ENCODE assay signal across 17 cellular contexts in genomic region chr4:63814171-63814964, GRCh38.
DNase-seq lines count a peak whose midpoint lies in the region; ATAC-seq, FAIRE-seq and TF ChIP-seq lines count a peak whose summit lies in the region.
"Had no signal": no experiment of that assay in that cellular context is flagged by ENCODE, and none has a peak within 500 bp of the region (broad histone marks: within the 10 kb centered on the region; RNA-seq: fewer than 3 reads in every experiment).

No MANE protein-coding gene starts in this region.

- intact Hi-C loops in kidney (cut with DNase I) (no loop called here), spleen (cut with DNase I; ENCODE audit: low total_unique reads) (no loop called here), aorta (cut with DNase I) (no loop called here)

- peaks cover 10% of the 10 kb centered on the region for H3K9me3 Mint-ChIP-seq in chondrocyte (ENCODE audit: low read depth)
- no peaks in the 10 kb centered on the region for H3K9me3 Mint-ChIP-seq in activated naive CD8-positive, alpha-beta T cell treated with anti-CD3 and anti-CD28 coated beads, Interleukin-2, amount 50 U/mL, for 24 hours

- peak; percentile 41 for ATAC-seq in aorta (ENCODE audit: low FRiP score)
- ATAC-seq in activated naive CD8-positive, alpha-beta T cell treated with anti-CD3 and anti-CD28 coated beads, Interleukin-2, amount 50 U/mL, for 24 hours, result no peak
- ATAC-seq: A549, HCT116 had no signal

- H3K27me3 Mint-ChIP-seq in chondrocyte (ENCODE audit: low read depth), result peaks cover 13% of the 10 kb centered on the region
- H3K27me3 Mint-ChIP-seq in activated naive CD8-positive, alpha-beta T cell treated with anti-CD3 and anti-CD28 coated beads, Interleukin-2, amount 50 U/mL, for 24 hours, result no peaks in the 10 kb centered on the region
- H3K27me3 Mint-ChIP-seq: CD4-positive, alpha-beta memory T cell had no signal

- no peaks in the 10 kb centered on the region for H3K36me3 Mint-ChIP-seq in chondrocyte (ENCODE audit: low read depth)
- no peaks in the 10 kb centered on the region for H3K36me3 Mint-ChIP-seq in activated naive CD8-positive, alpha-beta T cell treated with anti-CD3 and anti-CD28 coated beads, Interleukin-2, amount 50 U/mL, for 24 hours (ENCODE audit: low read depth)
- H3K36me3 Mint-ChIP-seq: CD4-positive, alpha-beta memory T cell had no signal

- H3K36me3 ChIP-seq in kidney (ENCODE audit: control insufficient read depth in 1 of 2, insufficient read depth in 2 of 2, low read length in 2 of 2) (no peaks in the 10 kb centered on the region), spleen (no peaks in the 10 kb centered on the region), aorta (ENCODE audit: control insufficient read depth in 1 of 2, insufficient read depth in 2 of 2, low read length in 1 of 2) (no peaks in the 10 kb centered on the region)
- H3K36me3 ChIP-seq: BE2C had no signal

- no peak overlapping the region for H3K4me3 Mint-ChIP-seq in chondrocyte (ENCODE audit: unreplicated experiment)
- H3K4me3 Mint-ChIP-seq in activated naive CD8-positive, alpha-beta T cell treated with anti-CD3 and anti-CD28 coated beads, Interleukin-2, amount 50 U/mL, for 24 hours, result no peak overlapping the region
- H3K4me3 Mint-ChIP-seq: CD4-positive, alpha-beta memory T cell had no signal

- H3K27ac ChIP-seq in kidney (ENCODE audit: low read depth in 2 of 2, low read length in 2 of 2) (no peak overlapping the region), spleen (no peak overlapping the region), aorta (ENCODE audit: low read depth in 1 of 2, low read length in 2 of 2) (no peak overlapping the region)
- H3K27ac ChIP-seq: A549, C4-2B had no signal

- no peak overlapping the region for H3K27ac Mint-ChIP-seq in chondrocyte (ENCODE audit: unreplicated experiment)
- H3K27ac Mint-ChIP-seq in activated naive CD8-positive, alpha-beta T cell treated with anti-CD3 and anti-CD28 coated beads, Interleukin-2, amount 50 U/mL, for 24 hours, result no peak overlapping the region
- H3K27ac Mint-ChIP-seq: CD4-positive, alpha-beta memory T cell had no signal

- TF ChIP-seq CTCF in chondrocyte (IDR thresholded peaks at IDR 0.05), result no peak
- no peak for TF ChIP-seq CTCF in kidney (IDR thresholded peaks at IDR 0.05; ENCODE audit: borderline replicate concordance, extremely low read depth, insufficient read depth)
- no peak for TF ChIP-seq CTCF in spleen (IDR thresholded peaks at IDR 0.05 in 8 of 11, conservative IDR thresholded peaks at IDR 0.05 in 3 of 11)

- H3K4me3 ChIP-seq in kidney (ENCODE audit: low read length in 2 of 2), result no peak overlapping the region
- H3K4me3 ChIP-seq in spleen, result no peak overlapping the region
- no peak overlapping the region for H3K4me3 ChIP-seq in aorta (ENCODE audit: low read length in 2 of 2)
- H3K4me3 ChIP-seq: A549 had no signal

- no peak overlapping the region for H3K9ac ChIP-seq in kidney (ENCODE audit: low read length in 2 of 2)

- H3K4me1 Mint-ChIP-seq in chondrocyte (ENCODE audit: low read depth), result no peaks in the 10 kb centered on the region
- no peaks in the 10 kb centered on the region for H3K4me1 Mint-ChIP-seq in activated naive CD8-positive, alpha-beta T cell treated with anti-CD3 and anti-CD28 coated beads, Interleukin-2, amount 50 U/mL, for 24 hours
- H3K4me1 Mint-ChIP-seq: CD4-positive, alpha-beta memory T cell had no signal

- H3K9me3 ChIP-seq in kidney (ENCODE audit: control insufficient read depth in 1 of 2, low read length in 2 of 2) (no peaks in the 10 kb centered on the region), spleen (peaks cover 0 to 33% (median 3%) of the 10 kb centered on the region in 8 donors), aorta (ENCODE audit: control insufficient read depth, low read length) (no peaks in the 10 kb centered on the region)
- H3K9me3 ChIP-seq: A549, BE2C had no signal

- WGBS in spleen, 5 donors, result 86 to 94% (median 87%) methylated on average over 4 of the region's 4 CpGs
- 91 to 95% methylated on average over 4 of the region's 4 CpGs for WGBS in aorta, 2 donors

- TF ChIP-seq POLR2A in spleen (IDR thresholded peaks at IDR 0.05), result no peak

- DNase-seq in chondrocyte (ENCODE audit: low spot score) (peak; percentile 47), kidney (peak; percentile 27), spleen (peak; percentile 42), aorta (peak in 1 of 2 donors; percentile 22), T-helper 2 cell (no peak), DMS153 (lab: John Stamatoyannopoulos, UW) (no peak)
- DNase-seq in activated naive CD8-positive, alpha-beta T cell treated with anti-CD3 and anti-CD28 coated beads, Interleukin-2, amount 50 U/mL, for 24 hours, result no peak
- DNase-seq: BE2C; CD4-positive, alpha-beta memory T cell; DND-41; GDM1; IMR-90 had no signal

- no peaks in the 10 kb centered on the region for H3K27me3 ChIP-seq in spleen (replicated peaks in 1 of 7)
- H3K27me3 ChIP-seq in aorta (ENCODE audit: control insufficient read depth in 1 of 2, insufficient read depth in 2 of 2, low read length in 1 of 2), result no peaks in the 10 kb centered on the region
- H3K27me3 ChIP-seq: BE2C had no signal

- FAIRE-seq in kidney (lab: Jason Lieb, UNC), result no peak
- FAIRE-seq: A549, GM19239, H54 had no signal

- H3K4me1 ChIP-seq in kidney (ENCODE audit: control insufficient read depth in 1 of 2, insufficient read depth in 1 of 2, low read depth in 1 of 2, low read length in 2 of 2) (no peaks in the 10 kb centered on the region), spleen (no peaks in the 10 kb centered on the region), aorta (ENCODE audit: control insufficient read depth in 1 of 2, insufficient read depth in 2 of 2, low read length in 2 of 2) (no peaks in the 10 kb centered on the region)
- H3K4me1 ChIP-seq: A549, BE2C had no signal

Comparison
In these comparisons a context has a peak if more than half of its experiments do, and no peak if none do; other contexts are left out.
1. DNase-seq: peak in chondrocyte (single experiment), kidney (single experiment) and spleen (single experiment); none in T-helper 2 cell (0 of 5), DMS153 (single experiment) and activated naive CD8-positive, alpha-beta T cell treated with anti-CD3 and anti-CD28 coated beads, Interleukin-2, amount 50 U/mL, for 24 hours (single experiment).